1 cellular context compared by ENCODE assay signal in genomic region chr2:168976034-168976654, GRCh38.
TF ChIP-seq lines count a peak whose summit lies in the region.

No MANE protein-coding gene starts in this region.

TF ChIP-seq in K562, 482 proteins besides CTCF, POLR2A, EP300 and RAD21 (continued from another document and continues in another):
- TF ChIP-seq PHF20 (IDR thresholded peaks at IDR 0.05; ENCODE audit: partially characterized antibody), result no peak
- TF ChIP-seq U2AF1 (optimal IDR thresholded peaks at IDR 0.05; ENCODE audit: low read depth, low read length), result no peak
- TF ChIP-seq TFE3 (CRISPR knock-in tag; IDR thresholded peaks at IDR 0.05), result no peak
- TF ChIP-seq, protein P1, sequence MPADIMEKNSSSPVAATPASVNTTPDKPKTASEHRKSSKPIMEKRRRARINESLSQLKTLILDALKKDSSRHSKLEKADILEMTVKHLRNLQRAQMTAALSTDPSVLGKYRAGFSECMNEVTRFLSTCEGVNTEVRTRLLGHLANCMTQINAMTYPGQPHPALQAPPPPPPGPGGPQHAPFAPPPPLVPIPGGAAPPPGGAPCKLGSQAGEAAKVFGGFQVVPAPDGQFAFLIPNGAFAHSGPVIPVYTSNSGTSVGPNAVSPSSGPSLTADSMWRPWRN (IDR thresholded peaks at IDR 0.05; ENCODE audit: low read depth), result peak; percentile 89
- TF ChIP-seq PHF21A (IDR thresholded peaks at IDR 0.05; ENCODE audit: borderline replicate concordance, low read depth), result peak; percentile 65; the same call in 1 of the 2 replicates
- no peak for TF ChIP-seq SRSF7 (optimal IDR thresholded peaks at IDR 0.05; ENCODE audit: low read depth, low read length)
- TF ChIP-seq ZKSCAN8 (CRISPR knock-in tag; IDR thresholded peaks at IDR 0.05), result peak; percentile 63; the same call in 1 of the 2 replicates
- no peak for TF ChIP-seq POU5F1 (IDR thresholded peaks at IDR 0.05; ENCODE audit: borderline replicate concordance, low read depth, low read length, partially characterized antibody)
- TF ChIP-seq CHD4 (IDR thresholded peaks at IDR 0.05; ENCODE audit: insufficient read depth, insufficient replicate concordance, low read depth, low read length, poor library complexity, severe bottlenecking), result peak; percentile 40
- no peak for TF ChIP-seq ZNF354B (CRISPR knock-in tag; IDR thresholded peaks at IDR 0.05)
- TF ChIP-seq ZBTB17 (CRISPR knock-in tag; IDR thresholded peaks at IDR 0.05), result 0 out of 2 replicates have a peak, but pooled peaks have one; percentile 42
- no peak for TF ChIP-seq FOXJ3 (CRISPR knock-in tag; IDR thresholded peaks at IDR 0.05)
- no peak for TF ChIP-seq ELK1 (CRISPR knock-in tag; IDR thresholded peaks at IDR 0.05)
- TF ChIP-seq MTA1 (IDR thresholded peaks at IDR 0.05; ENCODE audit: borderline replicate concordance), result peak; percentile 95
- TF ChIP-seq NFE2 (IDR thresholded peaks at IDR 0.05; ENCODE audit: low read depth), result peak; percentile 98
- no peak for TF ChIP-seq PHB (CRISPR knock-in tag; IDR thresholded peaks at IDR 0.05)
- TF ChIP-seq ZFP1 (CRISPR knock-in tag; IDR thresholded peaks at IDR 0.05), result no peak
- no peak for TF ChIP-seq NFXL1 (CRISPR knock-in tag; IDR thresholded peaks at IDR 0.05)
- peak; percentile 92 to 99; a peak in 3 of 4 replicates for TF ChIP-seq HDAC1 (IDR thresholded peaks at IDR 0.05)
- no peak for TF ChIP-seq GABPB2 (CRISPR knock-in tag; conservative IDR thresholded peaks at IDR 0.05)
- TF ChIP-seq HDAC2 (IDR thresholded peaks at IDR 0.05), result peak; percentile 99
- TF ChIP-seq ZNF197 (CRISPR knock-in tag; IDR thresholded peaks at IDR 0.05; ENCODE audit: low read depth), result peak; percentile 74; the same call in 1 of the 2 replicates
- TF ChIP-seq ZNF121 (CRISPR knock-in tag; conservative IDR thresholded peaks at IDR 0.05), result no peak
- no peak for TF ChIP-seq ZNF282 (CRISPR knock-in tag; IDR thresholded peaks at IDR 0.05)
- TF ChIP-seq WHSC1 (IDR thresholded peaks at IDR 0.05; ENCODE audit: low read length), result no peak
- TF ChIP-seq SIRT6 (IDR thresholded peaks at IDR 0.05; ENCODE audit: low read depth, low read length), result no peak
- TF ChIP-seq NFIX (CRISPR knock-in tag; IDR thresholded peaks at IDR 0.05; ENCODE audit: low read depth), result no peak
- no peak for TF ChIP-seq KDM2B (CRISPR knock-in tag; IDR thresholded peaks at IDR 0.05)
- peak; percentile 94 for TF ChIP-seq MTA3 (IDR thresholded peaks at IDR 0.05; ENCODE audit: borderline replicate concordance)
- TF ChIP-seq, protein P2, sequence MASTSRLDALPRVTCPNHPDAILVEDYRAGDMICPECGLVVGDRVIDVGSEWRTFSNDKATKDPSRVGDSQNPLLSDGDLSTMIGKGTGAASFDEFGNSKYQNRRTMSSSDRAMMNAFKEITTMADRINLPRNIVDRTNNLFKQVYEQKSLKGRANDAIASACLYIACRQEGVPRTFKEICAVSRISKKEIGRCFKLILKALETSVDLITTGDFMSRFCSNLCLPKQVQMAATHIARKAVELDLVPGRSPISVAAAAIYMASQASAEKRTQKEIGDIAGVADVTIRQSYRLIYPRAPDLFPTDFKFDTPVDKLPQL (IDR thresholded peaks at IDR 0.05; ENCODE audit: extremely low read depth, insufficient read length), result no peak
- TF ChIP-seq NCOA6 (IDR thresholded peaks at IDR 0.05), result peak; percentile 57
- no peak for TF ChIP-seq MLX (CRISPR knock-in tag; conservative IDR thresholded peaks at IDR 0.05)
- TF ChIP-seq SREBF2 (CRISPR knock-in tag; IDR thresholded peaks at IDR 0.05), result no peak
- no peak for TF ChIP-seq ZNF347 (CRISPR knock-in tag; IDR thresholded peaks at IDR 0.05; ENCODE audit: low read depth)
- TF ChIP-seq CBX1 (IDR thresholded peaks at IDR 0.05; ENCODE audit: low read depth), result no peak
- TF ChIP-seq SMARCA4 (IDR thresholded peaks at IDR 0.05), result peak; percentile 100
- peak; percentile 84 for TF ChIP-seq MBD2 (IDR thresholded peaks at IDR 0.05; ENCODE audit: borderline replicate concordance, low read depth)
- peak; percentile 71; the same call in 1 of the 2 replicates for TF ChIP-seq ZBTB43 (CRISPR knock-in tag; IDR thresholded peaks at IDR 0.05)
- TF ChIP-seq KHSRP (IDR thresholded peaks at IDR 0.05), result peak; percentile 93
- TF ChIP-seq, protein P3, sequence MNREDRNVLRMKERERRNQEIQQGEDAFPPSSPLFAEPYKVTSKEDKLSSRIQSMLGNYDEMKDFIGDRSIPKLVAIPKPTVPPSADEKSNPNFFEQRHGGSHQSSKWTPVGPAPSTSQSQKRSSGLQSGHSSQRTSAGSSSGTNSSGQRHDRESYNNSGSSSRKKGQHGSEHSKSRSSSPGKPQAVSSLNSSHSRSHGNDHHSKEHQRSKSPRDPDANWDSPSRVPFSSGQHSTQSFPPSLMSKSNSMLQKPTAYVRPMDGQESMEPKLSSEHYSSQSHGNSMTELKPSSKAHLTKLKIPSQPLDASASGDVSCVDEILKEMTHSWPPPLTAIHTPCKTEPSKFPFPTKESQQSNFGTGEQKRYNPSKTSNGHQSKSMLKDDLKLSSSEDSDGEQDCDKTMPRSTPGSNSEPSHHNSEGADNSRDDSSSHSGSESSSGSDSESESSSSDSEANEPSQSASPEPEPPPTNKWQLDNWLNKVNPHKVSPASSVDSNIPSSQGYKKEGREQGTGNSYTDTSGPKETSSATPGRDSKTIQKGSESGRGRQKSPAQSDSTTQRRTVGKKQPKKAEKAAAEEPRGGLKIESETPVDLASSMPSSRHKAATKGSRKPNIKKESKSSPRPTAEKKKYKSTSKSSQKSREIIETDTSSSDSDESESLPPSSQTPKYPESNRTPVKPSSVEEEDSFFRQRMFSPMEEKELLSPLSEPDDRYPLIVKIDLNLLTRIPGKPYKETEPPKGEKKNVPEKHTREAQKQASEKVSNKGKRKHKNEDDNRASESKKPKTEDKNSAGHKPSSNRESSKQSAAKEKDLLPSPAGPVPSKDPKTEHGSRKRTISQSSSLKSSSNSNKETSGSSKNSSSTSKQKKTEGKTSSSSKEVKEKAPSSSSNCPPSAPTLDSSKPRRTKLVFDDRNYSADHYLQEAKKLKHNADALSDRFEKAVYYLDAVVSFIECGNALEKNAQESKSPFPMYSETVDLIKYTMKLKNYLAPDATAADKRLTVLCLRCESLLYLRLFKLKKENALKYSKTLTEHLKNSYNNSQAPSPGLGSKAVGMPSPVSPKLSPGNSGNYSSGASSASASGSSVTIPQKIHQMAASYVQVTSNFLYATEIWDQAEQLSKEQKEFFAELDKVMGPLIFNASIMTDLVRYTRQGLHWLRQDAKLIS (CRISPR knock-in tag; IDR thresholded peaks at IDR 0.05), result peak; percentile 87
- no peak for TF ChIP-seq ZNF140 (CRISPR knock-in tag; IDR thresholded peaks at IDR 0.05)
- peak; percentile 65 for TF ChIP-seq TAF9B (IDR thresholded peaks at IDR 0.05; ENCODE audit: partially characterized antibody)
- TF ChIP-seq, protein P4, sequence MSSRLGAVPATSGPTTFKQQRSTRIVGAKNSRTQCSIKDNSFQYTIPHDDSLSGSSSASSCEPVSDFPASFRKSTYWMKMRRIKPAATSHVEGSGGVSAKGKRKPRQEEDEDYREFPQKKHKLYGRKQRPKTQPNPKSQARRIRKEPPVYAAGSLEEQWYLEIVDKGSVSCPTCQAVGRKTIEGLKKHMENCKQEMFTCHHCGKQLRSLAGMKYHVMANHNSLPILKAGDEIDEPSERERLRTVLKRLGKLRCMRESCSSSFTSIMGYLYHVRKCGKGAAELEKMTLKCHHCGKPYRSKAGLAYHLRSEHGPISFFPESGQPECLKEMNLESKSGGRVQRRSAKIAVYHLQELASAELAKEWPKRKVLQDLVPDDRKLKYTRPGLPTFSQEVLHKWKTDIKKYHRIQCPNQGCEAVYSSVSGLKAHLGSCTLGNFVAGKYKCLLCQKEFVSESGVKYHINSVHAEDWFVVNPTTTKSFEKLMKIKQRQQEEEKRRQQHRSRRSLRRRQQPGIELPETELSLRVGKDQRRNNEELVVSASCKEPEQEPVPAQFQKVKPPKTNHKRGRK (tag; IDR thresholded peaks at IDR 0.05), result no peak
- TF ChIP-seq, protein P5, sequence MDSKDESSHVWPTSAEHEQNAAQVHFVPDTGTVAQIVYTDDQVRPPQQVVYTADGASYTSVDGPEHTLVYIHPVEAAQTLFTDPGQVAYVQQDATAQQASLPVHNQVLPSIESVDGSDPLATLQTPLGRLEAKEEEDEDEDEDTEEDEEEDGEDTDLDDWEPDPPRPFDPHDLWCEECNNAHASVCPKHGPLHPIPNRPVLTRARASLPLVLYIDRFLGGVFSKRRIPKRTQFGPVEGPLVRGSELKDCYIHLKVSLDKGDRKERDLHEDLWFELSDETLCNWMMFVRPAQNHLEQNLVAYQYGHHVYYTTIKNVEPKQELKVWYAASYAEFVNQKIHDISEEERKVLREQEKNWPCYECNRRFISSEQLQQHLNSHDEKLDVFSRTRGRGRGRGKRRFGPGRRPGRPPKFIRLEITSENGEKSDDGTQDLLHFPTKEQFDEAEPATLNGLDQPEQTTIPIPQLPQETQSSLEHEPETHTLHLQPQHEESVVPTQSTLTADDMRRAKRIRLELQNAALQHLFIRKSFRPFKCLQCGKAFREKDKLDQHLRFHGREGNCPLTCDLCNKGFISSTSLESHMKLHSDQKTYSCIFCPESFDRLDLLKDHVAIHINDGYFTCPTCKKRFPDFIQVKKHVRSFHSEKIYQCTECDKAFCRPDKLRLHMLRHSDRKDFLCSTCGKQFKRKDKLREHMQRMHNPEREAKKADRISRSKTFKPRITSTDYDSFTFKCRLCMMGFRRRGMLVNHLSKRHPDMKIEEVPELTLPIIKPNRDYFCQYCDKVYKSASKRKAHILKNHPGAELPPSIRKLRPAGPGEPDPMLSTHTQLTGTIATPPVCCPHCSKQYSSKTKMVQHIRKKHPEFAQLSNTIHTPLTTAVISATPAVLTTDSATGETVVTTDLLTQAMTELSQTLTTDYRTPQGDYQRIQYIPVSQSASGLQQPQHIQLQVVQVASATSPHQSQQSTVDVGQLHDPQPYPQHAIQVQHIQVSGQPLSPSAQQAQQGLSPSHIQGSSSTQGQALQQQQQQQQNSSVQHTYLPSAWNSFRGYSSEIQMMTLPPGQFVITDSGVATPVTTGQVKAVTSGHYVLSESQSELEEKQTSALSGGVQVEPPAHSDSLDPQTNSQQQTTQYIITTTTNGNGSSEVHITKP (IDR thresholded peaks at IDR 0.05; ENCODE audit: partially characterized antibody), result peak; percentile 42
- TF ChIP-seq NEUROD1 (IDR thresholded peaks at IDR 0.05; ENCODE audit: borderline replicate concordance, low read depth, low read length, partially characterized antibody), result peak; percentile 87
- no peak for TF ChIP-seq HNRNPH1 (optimal IDR thresholded peaks at IDR 0.05; ENCODE audit: low read depth, low read length)
- peak; percentile 79 for TF ChIP-seq JUN (IDR thresholded peaks at IDR 0.05; ENCODE audit: borderline replicate concordance, low read depth, low read length)
- TF ChIP-seq JUN (CRISPR knock-in tag; IDR thresholded peaks at IDR 0.05; ENCODE audit: borderline replicate concordance), result no peak; the same call in 1 of the 2 replicates
- peak; percentile 99 to 100 for TF ChIP-seq TRIM24 (IDR thresholded peaks at IDR 0.05)
- TF ChIP-seq RBM14 (IDR thresholded peaks at IDR 0.05; ENCODE audit: borderline replicate concordance, insufficient read depth, low read depth, low read length), result no peak
- no peak for TF ChIP-seq PRMT5 (CRISPR knock-in tag; IDR thresholded peaks at IDR 0.05)
- TF ChIP-seq ZBTB5 (IDR thresholded peaks at IDR 0.05), result no peak
